ENCODE assay signal across 9 cellular contexts in genomic region chr1:226908419-226908818, GRCh38.
"Had no signal": no experiment of that assay in that cellular context is flagged by ENCODE, and none has a peak within 500 bp of the region (broad histone marks: within the 10 kb centered on the region; RNA-seq: fewer than 3 reads in every experiment).

No MANE protein-coding gene starts in this region.

- ATAC-seq: HCT116 had no signal

- H3K4me1 ChIP-seq: HAP-1 had no signal

- H3K4me3 ChIP-seq: GM23248, HAP-1, K562 had no signal

- H3K9ac ChIP-seq: GM23248 had no signal

- H3K9me3 ChIP-seq: HAP-1 had no signal

- H3K36me3 ChIP-seq: HAP-1 had no signal

- DNase-seq: GM23248, GOT3, HFFc6, IMR-90, Kasumi-1, KG1 had no signal

- H3K27ac ChIP-seq: GM23248 had no signal
